Comparison of ENCODE assay signal across 8 cellular contexts in genomic region chr7:141072548-141073172, GRCh38. TPM values are rescaled to one million over a fixed set of nuclear protein-coding genes. Genes with fewer than 3 reads are reported as not detected.
A peak's percentile ranks its signal among the peaks of the same experiment; 100 is the strongest.
DNase-seq lines count a peak whose midpoint lies in the region; ATAC-seq and TF ChIP-seq lines count a peak whose summit lies in the region.

No MANE protein-coding gene starts in this region.

- peaks cover 12% of the 10 kb centered on the region for H3K4me1 Mint-ChIP-seq in activated CD4-positive, alpha-beta memory T cell treated with anti-CD3 and anti-CD28 coated beads for 36 hours (ENCODE audit: low read depth)

- 1 to 2% methylated on average over 15 to 60 of the region's 61 CpGs for WGBS in testis, 2 donors

- H3K9me3 Mint-ChIP-seq in activated CD4-positive, alpha-beta memory T cell treated with anti-CD3 and anti-CD28 coated beads for 36 hours, result no peaks in the 10 kb centered on the region

- no peaks in the 10 kb centered on the region for H3K36me3 Mint-ChIP-seq in activated CD4-positive, alpha-beta memory T cell treated with anti-CD3 and anti-CD28 coated beads for 36 hours

- H3K4me1 ChIP-seq in mucosa of descending colon (ENCODE audit: low read depth) (peaks cover 25% of the 10 kb centered on the region), testis (peaks cover 10% of the 10 kb centered on the region)

- POLR2A ChIA-PET in activated CD4-positive, alpha-beta memory T cell treated with anti-CD3 and anti-CD28 coated beads for 36 hours (lab: Charles Lee), result interaction anchor here (1.7 kb wide), 1 partner anchor 58 kb away, joined by 8 read pairs; the partner anchor contains the start of gene MRPS33

- H3K27ac ChIP-seq in testis, result no peak overlapping the region

- ATAC-seq in mucosa of descending colon (peak; percentile 55), HG02571 (IDR thresholded peaks at IDR 0.05; ENCODE audit: unreplicated experiment) (no peak), HG03139 (IDR thresholded peaks at IDR 0.05; ENCODE audit: unreplicated experiment) (no peak)

- no peaks in the 10 kb centered on the region for H3K36me3 ChIP-seq in mucosa of descending colon (ENCODE audit: low read depth)
- no peaks in the 10 kb centered on the region for H3K36me3 ChIP-seq in testis (ENCODE audit: low read depth, missing control alignments)

- DNase-seq in DMS53 treated with DMSO at 0.1 percent for 48 hours (lab: John Stamatoyannopoulos, UW; ENCODE audit: unreplicated experiment) (peak; percentile 80), MV-4-11 (lab: John Stamatoyannopoulos, UW) (peak; percentile 22), epithelial cell of proximal tubule (ENCODE audit: low read depth) (peak; percentile 68), mucosa of descending colon (peak; percentile 16 to 48 (median 27)), testis (peak; percentile 81)
- DNase-seq in activated CD4-positive, alpha-beta memory T cell treated with anti-CD3 and anti-CD28 coated beads for 36 hours, result peak; percentile 54

- H3K27ac Mint-ChIP-seq in activated CD4-positive, alpha-beta memory T cell treated with anti-CD3 and anti-CD28 coated beads for 36 hours, result no peak overlapping the region

- H3K4me3 ChIP-seq in epithelial cell of proximal tubule (ENCODE audit: low read depth, low read length) (peak overlapping the region; percentile 87), mucosa of descending colon (no peak overlapping the region), testis (peak overlapping the region; percentile 53 to 68)

- H3K4me3 Mint-ChIP-seq in activated CD4-positive, alpha-beta memory T cell treated with anti-CD3 and anti-CD28 coated beads for 36 hours, result peak overlapping the region; percentile 68

- no peaks in the 10 kb centered on the region for H3K27me3 ChIP-seq in testis

- H3K9me3 ChIP-seq in mucosa of descending colon (no peaks in the 10 kb centered on the region), testis (no peaks in the 10 kb centered on the region)

- no peak for TF ChIP-seq POLR2A in testis (IDR thresholded peaks at IDR 0.05)

- TF ChIP-seq CTCF in epithelial cell of proximal tubule (conservative IDR thresholded peaks at IDR 0.05; ENCODE audit: low read depth, low read length) (peak; percentile 5), mucosa of descending colon (IDR thresholded peaks at IDR 0.05) (no peak), testis (IDR thresholded peaks at IDR 0.05) (no peak)

- CTCF ChIA-PET in activated CD4-positive, alpha-beta memory T cell treated with anti-CD3 and anti-CD28 coated beads for 36 hours (lab: Charles Lee), result interaction anchor here (0.6 to 1.5 kb wide), 6 partner anchors 58 to 665 kb away, joined by 3 to 6 read pairs (median 3); partner anchors contain the start of genes MRPS33 and SSBP1

- intact Hi-C loops in activated CD4-positive, alpha-beta memory T cell treated with anti-CD3 and anti-CD28 coated beads for 36 hours (cut with micrococcal nuclease), result loop anchor here (1.0 to 5.0 kb wide), 5 partner anchors 19 to 580 kb away; no protein-coding TSS in a partner anchor
- intact Hi-C loops in mucosa of descending colon (cut with DNase I, micrococcal nuclease) (no loop called here), testis (cut with DNase I; ENCODE audit: low total_unique reads) (no loop called here)

- H3K27me3 Mint-ChIP-seq in activated CD4-positive, alpha-beta memory T cell treated with anti-CD3 and anti-CD28 coated beads for 36 hours, result peaks cover 44% of the 10 kb centered on the region

RNA-seq across cellular contexts. Expression of gene TMEM178B, which starts 1.2 kb away (rescaled TPM):
- under 1 TPM; 0.58 to 0.81 TPM for total RNA-seq in activated CD4-positive, alpha-beta memory T cell treated with anti-CD3 and anti-CD28 coated beads for 36 hours
- 3.1 and 8.6 TPM in 2 replicates for total RNA-seq in epithelial cell of proximal tubule
- 1 to 10 TPM in 1 of 3 donors, under 1 TPM in 2; 0.22 to 2.0 (median 0.32) TPM for total RNA-seq in mucosa of descending colon
- total RNA-seq in testis, result 1 to 10 TPM; 1.7 to 7.2 TPM
- 2.0 TPM for polyA plus RNA-seq in testis (ENCODE audit: insufficient read depth, low read depth, low replicate concordance)

RNA-seq across cellular contexts. Expression of gene MRPS33, which starts 57.9 kb away (rescaled TPM):
- 10 to 100 TPM; 95.4 to 95.8 TPM for total RNA-seq in activated CD4-positive, alpha-beta memory T cell treated with anti-CD3 and anti-CD28 coated beads for 36 hours
- total RNA-seq in epithelial cell of proximal tubule (50.8 and 52.9 TPM in 2 replicates), mucosa of descending colon (100 to 1,000 TPM in 1 of 3 donors, 10 to 100 TPM in 2; 68.8 to 102 (median 80.1) TPM), testis (10 to 100 TPM; 28.8 to 31.9 TPM)
- 114 TPM for polyA plus RNA-seq in testis (ENCODE audit: insufficient read depth, low read depth, low replicate concordance)

Comparison
In these comparisons a context has a peak if more than half of its experiments do, and no peak if none do; other contexts are left out.
1. DNase-seq: peak in every context shown above with its lines; median percentile 81 in testis; 80 in DMS53 treated with DMSO at 0.1 percent for 48 hours; 68 in epithelial cell of proximal tubule; 54 in activated CD4-positive, alpha-beta memory T cell treated with anti-CD3 and anti-CD28 coated beads for 36 hours; 27 in mucosa of descending colon; 22 in MV-4-11.